In genomic region chr2:33726415-33726814, GRCh38 we compare ENCODE assay signal across 20 cellular contexts.
"Had no signal": no experiment of that assay in that cellular context is flagged by ENCODE, and none has a peak within 500 bp of the region (broad histone marks: within the 10 kb centered on the region; RNA-seq: fewer than 3 reads in every experiment).

No MANE protein-coding gene starts in this region.

- ATAC-seq: Panc1, SK-N-SH treated with all-trans-retinoic acid at 6 μM for 48 hours had no signal

- DNase-seq: KBM-7, MG63, NCI-H1092 treated with DMSO at 0.1 percent for 48 hours, NCI-H1436, NCI-H187, NCI-H2029, NCI-H2081 treated with DMSO at 0.1 percent for 48 hours, NCI-H2171, NCI-H226, NCI-H446, NCI-H510A, NCI-H524 treated with DMSO at 0.1 percent for 48 hours, NCI-H69, NCI-H774, SHP77, T-helper 1 cell had no signal

- H3K27me3 ChIP-seq: MG63 had no signal

- H3K9me3 Mint-ChIP-seq: IgD-negative memory B cell had no signal

- H3K9me3 ChIP-seq: MG63 had no signal

- H3K27ac ChIP-seq: RWPE1 had no signal

- H3K4me3 Mint-ChIP-seq: IgD-negative memory B cell had no signal

- H3K36me3 ChIP-seq: MG63 had no signal

- H3K27ac Mint-ChIP-seq: IgD-negative memory B cell had no signal

- H3K36me3 Mint-ChIP-seq: IgD-negative memory B cell had no signal

- H3K4me3 ChIP-seq: MG63 had no signal
